Comparison of ENCODE assay signal across 8 cellular contexts in genomic region chr12:112907415-112908157, GRCh38. TPM values are rescaled to one million over a fixed set of nuclear protein-coding genes. Genes with fewer than 3 reads are reported as not detected.
DNase-seq lines count a peak whose midpoint lies in the region; ATAC-seq and TF ChIP-seq lines count a peak whose summit lies in the region.

No MANE protein-coding gene starts in this region.

- H3K36me3 ChIP-seq in RWPE2 (ENCODE audit: low read depth) (no peaks in the 10 kb centered on the region), hepatocyte (replicated peaks; ENCODE audit: insufficient read depth, low read depth) (no peaks in the 10 kb centered on the region), tibial artery (peaks cover 0 to 12% (median 1%) of the 10 kb centered on the region in 3 donors), HAP-1 (replicated peaks) (no peaks in the 10 kb centered on the region)

- no peaks in the 10 kb centered on the region for H4K20me1 ChIP-seq in hepatocyte (ENCODE audit: insufficient read depth, poor library complexity, severe bottlenecking)

- in situ Hi-C loops in HAP-1 (cut with MboI; ENCODE audit: low sequenced_read_pairs): no loop called here

- TF ChIP-seq CTCF in RWPE2 (IDR thresholded peaks at IDR 0.05; ENCODE audit: poor library complexity, severe bottlenecking): no peak
- TF ChIP-seq CTCF in hepatocyte (IDR thresholded peaks at IDR 0.05; ENCODE audit: poor library complexity): no peak
- no peak for TF ChIP-seq CTCF in tibial artery (IDR thresholded peaks at IDR 0.05)

- H3K4me1 ChIP-seq in RWPE2 (ENCODE audit: insufficient read depth, poor library complexity, severe bottlenecking): peaks cover 27% of the 10 kb centered on the region
- H3K4me1 ChIP-seq in hepatocyte (ENCODE audit: insufficient read depth): no peaks in the 10 kb centered on the region
- H3K4me1 ChIP-seq in tibial artery: peaks cover 0 to 39% (median 18%) of the 10 kb centered on the region in 4 donors
- H3K4me1 ChIP-seq in HAP-1: peaks cover 3% of the 10 kb centered on the region

- peak overlapping the region; percentile 72 for H3K4me2 ChIP-seq in hepatocyte

- ATAC-seq in GM18909 (IDR thresholded peaks at IDR 0.05; ENCODE audit: poor library complexity, unreplicated experiment) (peak; percentile 43), HG02870 (IDR thresholded peaks at IDR 0.05; ENCODE audit: unreplicated experiment) (peak; percentile 58), RWPE2 (ENCODE audit: low read depth) (no peak), GM18861 (IDR thresholded peaks at IDR 0.05; ENCODE audit: unreplicated experiment) (no peak)

- H3K27me3 ChIP-seq in RWPE2 (ENCODE audit: insufficient read depth, poor library complexity, severe bottlenecking) (no peaks in the 10 kb centered on the region), hepatocyte (no peaks in the 10 kb centered on the region), tibial artery (no peaks in the 10 kb centered on the region), HAP-1 (ENCODE audit: low read depth) (no peaks in the 10 kb centered on the region; the same call in 1 of the 2 replicates)

- 83% methylated on average over 7 of the region's 7 CpGs for WGBS in hepatocyte (ENCODE audit: low lambda C conversion rate, missing lambda C conversion rate)

- peaks cover 12% of the 10 kb centered on the region for H3K79me2 ChIP-seq in hepatocyte

- H3K9me3 ChIP-seq in RWPE2 (ENCODE audit: severe bottlenecking) (no peaks in the 10 kb centered on the region), hepatocyte (ENCODE audit: low read depth) (no peaks in the 10 kb centered on the region), tibial artery (peaks cover 0 to 5% (median under 1%) of the 10 kb centered on the region in 3 donors), HAP-1 (no peaks in the 10 kb centered on the region)

- H3K9me2 ChIP-seq in hepatocyte (replicated peaks; ENCODE audit: insufficient read depth): no peaks in the 10 kb centered on the region

- DNase-seq in RWPE2 (ENCODE audit: low spot score): no peak
- no peak for DNase-seq in hepatocyte (ENCODE audit: low spot score)
- peak in 1 of 2 donors; percentile 41 for DNase-seq in tibial artery
- no peak for DNase-seq in cerebellum (ENCODE audit: low spot score)
- DNase-seq in HAP-1 (ENCODE audit: low spot score in 2 of 2): no peak

- intact Hi-C loops in tibial artery (cut with DNase I; ENCODE audit: low total_unique reads): no loop called here

- H3K27ac ChIP-seq in RWPE2 (ENCODE audit: poor library complexity, severe bottlenecking) (peak overlapping the region; percentile 23), hepatocyte (peak overlapping the region; percentile 73), tibial artery (no peak overlapping the region)

- H2AFZ ChIP-seq in hepatocyte: no peak overlapping the region

- H3K4me3 ChIP-seq in RWPE2 (ENCODE audit: severe bottlenecking): no peak overlapping the region
- H3K4me3 ChIP-seq in hepatocyte: no peak overlapping the region
- peak overlapping the region; percentile 38 to 40 for H3K4me3 ChIP-seq in tibial artery
- H3K4me3 ChIP-seq in HAP-1: no peak overlapping the region

RNA-seq across cellular contexts. Expression of gene OAS1, which starts 0.8 kb away (rescaled TPM):
- total RNA-seq in hepatocyte (25.0 and 34.9 TPM in 2 replicates), cerebellum (2.6 TPM)
- 18.6 and 24.2 TPM in 2 replicates for polyA plus RNA-seq in hepatocyte

RNA-seq across cellular contexts. Expression of gene OAS3, which starts 30.7 kb away (rescaled TPM):
- total RNA-seq in hepatocyte: 9.0 and 15.0 TPM in 2 replicates
- 5.5 and 6.6 TPM in 2 replicates for polyA plus RNA-seq in hepatocyte
- 5.4 TPM for total RNA-seq in cerebellum

Comparison
In these comparisons a context has a peak if more than half of its experiments do, and no peak if none do; other contexts are left out.
1. ATAC-seq: peak in GM18909 (single experiment) and HG02870 (single experiment); none in RWPE2 (single experiment) and GM18861 (single experiment).
2. H3K27ac ChIP-seq: peak in RWPE2 (single experiment) and hepatocyte (single experiment); none in tibial artery (0 of 2).
3. H3K4me3 ChIP-seq: peak in tibial artery (2 of 2); none in RWPE2 (single experiment), hepatocyte (single experiment) and HAP-1 (single experiment).